ENCODE assay signal across 13 cellular contexts in genomic region chr9:71895122-71895521, GRCh38. TPM values are rescaled to one million over a fixed set of nuclear protein-coding genes. Genes with fewer than 3 reads are reported as not detected.
DNase-seq lines count a peak whose midpoint lies in the region; ATAC-seq and TF ChIP-seq lines count a peak whose summit lies in the region.
"Had no signal": no experiment of that assay in that cellular context is flagged by ENCODE, and none has a peak within 500 bp of the region (broad histone marks: within the 10 kb centered on the region; RNA-seq: fewer than 3 reads in every experiment).

No MANE protein-coding gene starts in this region.

- H3K36me3 ChIP-seq in iPS-18a (ENCODE audit: control insufficient read depth, low read depth, low read length) (no peaks in the 10 kb centered on the region), aorta (ENCODE audit: control insufficient read depth in 1 of 2, insufficient read depth in 2 of 2, low read length in 1 of 2) (no peaks in the 10 kb centered on the region)

- no peaks in the 10 kb centered on the region for H3K9me3 ChIP-seq in iPS-18a (ENCODE audit: control insufficient read depth, low read depth, low read length)
- H3K9me3 ChIP-seq in aorta (ENCODE audit: control insufficient read depth, low read length): no peaks in the 10 kb centered on the region

- intact Hi-C loops in aorta (cut with DNase I): no loop called here

- no peaks in the 10 kb centered on the region for H3K27me3 ChIP-seq in iPS-18a (ENCODE audit: control insufficient read depth, insufficient read depth, low read length)
- no peaks in the 10 kb centered on the region for H3K27me3 ChIP-seq in aorta (ENCODE audit: control insufficient read depth in 1 of 2, insufficient read depth in 2 of 2, low read length in 1 of 2)

- H3K4me1 ChIP-seq in iPS-18a (ENCODE audit: control insufficient read depth, low read depth, low read length) (peaks cover 25% of the 10 kb centered on the region), aorta (ENCODE audit: control insufficient read depth in 1 of 2, insufficient read depth in 2 of 2, low read length in 2 of 2) (peaks cover 2 to 6% of the 10 kb centered on the region in 2 donors)

- H3K36me3 Mint-ChIP-seq in stimulated activated memory B cell treated with anti-CD40 and anti-IgM and Interleukin-4, amounts not matched to agents 10 μg/mL and 1 μg/mL and 100 μg/mL, for 72 hours: peaks cover 6% of the 10 kb centered on the region

- H3K27me3 Mint-ChIP-seq in stimulated activated memory B cell treated with anti-CD40 and anti-IgM and Interleukin-4, amounts not matched to agents 10 μg/mL and 1 μg/mL and 100 μg/mL, for 72 hours: no peaks in the 10 kb centered on the region

- H3K4me3 ChIP-seq in iPS-18a (ENCODE audit: low read length) (no peak overlapping the region), aorta (ENCODE audit: low read length in 2 of 2) (no peak overlapping the region)

- H3K9me3 Mint-ChIP-seq in stimulated activated memory B cell treated with anti-CD40 and anti-IgM and Interleukin-4, amounts not matched to agents 10 μg/mL and 1 μg/mL and 100 μg/mL, for 72 hours: no peaks in the 10 kb centered on the region
- H3K9me3 Mint-ChIP-seq: nephron had no signal

- POLR2A ChIA-PET in RWPE1 (lab: Yijun Ruan, JAX; ENCODE audit: low non-redundant PET): no interaction called here

- DNase-seq in RWPE1 (ENCODE audit: low spot score) (peak; percentile 39), NCI-H69 (lab: John Stamatoyannopoulos, UW) (no peak), aorta (no peak), cortex of kidney (lab: John Stamatoyannopoulos, UW) (no peak)
- DNase-seq: activated naive CD4-positive, alpha-beta T cell; DMS53; NCI-H187; SW 1271 had no signal

- TF ChIP-seq CTCF in RWPE1 (conservative IDR thresholded peaks at IDR 0.05; ENCODE audit: low read depth): no peak

- H3K9ac ChIP-seq in iPS-18a (ENCODE audit: low read length): no peak overlapping the region

- peaks cover 60% of the 10 kb centered on the region for H3K4me1 Mint-ChIP-seq in stimulated activated memory B cell treated with anti-CD40 and anti-IgM and Interleukin-4, amounts not matched to agents 10 μg/mL and 1 μg/mL and 100 μg/mL, for 72 hours

- H3K27ac Mint-ChIP-seq in stimulated activated memory B cell treated with anti-CD40 and anti-IgM and Interleukin-4, amounts not matched to agents 10 μg/mL and 1 μg/mL and 100 μg/mL, for 72 hours: no peak overlapping the region
- H3K27ac Mint-ChIP-seq: nephron had no signal

- no peak overlapping the region for H3K4me3 Mint-ChIP-seq in stimulated activated memory B cell treated with anti-CD40 and anti-IgM and Interleukin-4, amounts not matched to agents 10 μg/mL and 1 μg/mL and 100 μg/mL, for 72 hours
- H3K4me3 Mint-ChIP-seq: nephron had no signal

- H3K27ac ChIP-seq in RWPE1 (no peak overlapping the region), iPS-18a (ENCODE audit: low read length) (peak overlapping the region; percentile 39), aorta (ENCODE audit: low read depth in 1 of 2, low read length in 2 of 2) (no peak overlapping the region)

- CTCF ChIA-PET in RWPE1 (lab: Yijun Ruan, JAX): interaction anchor here (0.6 kb wide), 3 partner anchors 46 to 421 kb away, joined by 3 to 4 read pairs (median 3); no protein-coding TSS in a partner anchor

- peak; percentile 39 for ATAC-seq in GM18868 (IDR thresholded peaks at IDR 0.05; ENCODE audit: unreplicated experiment)
- peak; percentile 41 for ATAC-seq in HG02642 (IDR thresholded peaks at IDR 0.05; ENCODE audit: poor library complexity, unreplicated experiment)
- no peak for ATAC-seq in stimulated activated memory B cell treated with anti-CD40 and anti-IgM and Interleukin-4, amounts not matched to agents 10 μg/mL and 1 μg/mL and 100 μg/mL, for 72 hours
- no peak for ATAC-seq in aorta (ENCODE audit: low FRiP score)

RNA-seq across cellular contexts. Expression of gene ABHD17B, which starts 15.9 kb away (rescaled TPM):
- 10 to 100 TPM; 14.2 to 38.0 TPM for total RNA-seq in aorta
- polyA plus RNA-seq in aorta: 1 to 10 TPM; 6.6 to 9.4 TPM

RNA-seq across cellular contexts. Expression of gene C9orf85, which starts 16.3 kb away (rescaled TPM):
- total RNA-seq in aorta: 10 to 100 TPM; 15.5 to 17.9 TPM
- polyA plus RNA-seq in aorta: 10 to 100 TPM; 16.4 to 17.2 TPM

Comparison
In these comparisons a context has a peak if more than half of its experiments do, and no peak if none do; other contexts are left out.
1. ATAC-seq: peak in GM18868 (single experiment) and HG02642 (single experiment); none in stimulated activated memory B cell treated with anti-CD40 and anti-IgM and Interleukin-4, amounts not matched to agents 10 μg/mL and 1 μg/mL and 100 μg/mL, for 72 hours (single experiment) and aorta (single experiment).